1 cellular context compared by ENCODE assay signal in the genomic region with DNA sequence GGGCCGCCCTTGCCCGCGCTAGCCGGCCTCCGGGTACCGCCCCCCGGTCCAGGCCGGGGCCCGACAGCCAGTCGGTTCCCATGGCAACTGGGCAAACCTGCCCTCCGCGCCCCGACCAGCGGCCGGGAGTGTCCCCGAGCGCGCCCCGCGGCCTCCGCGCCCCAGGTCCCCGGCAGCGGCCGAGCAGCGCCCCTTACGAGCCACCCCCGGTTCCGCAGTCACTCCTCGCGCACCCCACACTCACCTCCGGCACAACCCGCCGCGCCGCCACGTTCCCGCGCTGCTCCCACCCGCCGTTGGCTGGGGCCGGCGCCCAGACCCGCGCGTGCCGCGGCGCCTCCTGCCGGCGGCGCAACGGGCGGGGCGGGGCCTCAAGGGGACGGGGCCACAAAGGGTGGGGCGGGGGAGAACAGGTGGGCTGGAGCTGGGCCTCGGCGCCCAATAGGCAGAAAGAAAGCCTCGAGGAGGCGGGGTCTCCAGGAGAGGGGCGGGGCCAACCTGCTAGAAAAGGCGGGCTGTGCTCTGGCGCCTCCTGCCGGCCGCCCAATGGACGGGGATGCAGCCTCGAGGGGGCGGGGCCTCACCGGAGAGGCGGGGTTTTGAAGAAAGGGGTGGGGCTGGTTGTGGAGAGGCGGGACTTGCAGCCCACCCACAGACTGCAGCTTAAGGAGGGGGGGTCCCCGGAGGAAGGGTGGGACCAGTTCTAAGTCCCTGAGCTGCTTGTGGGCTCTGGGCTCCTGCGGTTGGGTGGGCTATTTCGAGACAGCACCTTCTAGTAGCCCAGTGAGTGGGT.
A peak's percentile ranks its signal among the peaks of the same experiment; 100 is the strongest.
TF ChIP-seq lines count a peak whose summit lies in the region.

A gene with protein sequence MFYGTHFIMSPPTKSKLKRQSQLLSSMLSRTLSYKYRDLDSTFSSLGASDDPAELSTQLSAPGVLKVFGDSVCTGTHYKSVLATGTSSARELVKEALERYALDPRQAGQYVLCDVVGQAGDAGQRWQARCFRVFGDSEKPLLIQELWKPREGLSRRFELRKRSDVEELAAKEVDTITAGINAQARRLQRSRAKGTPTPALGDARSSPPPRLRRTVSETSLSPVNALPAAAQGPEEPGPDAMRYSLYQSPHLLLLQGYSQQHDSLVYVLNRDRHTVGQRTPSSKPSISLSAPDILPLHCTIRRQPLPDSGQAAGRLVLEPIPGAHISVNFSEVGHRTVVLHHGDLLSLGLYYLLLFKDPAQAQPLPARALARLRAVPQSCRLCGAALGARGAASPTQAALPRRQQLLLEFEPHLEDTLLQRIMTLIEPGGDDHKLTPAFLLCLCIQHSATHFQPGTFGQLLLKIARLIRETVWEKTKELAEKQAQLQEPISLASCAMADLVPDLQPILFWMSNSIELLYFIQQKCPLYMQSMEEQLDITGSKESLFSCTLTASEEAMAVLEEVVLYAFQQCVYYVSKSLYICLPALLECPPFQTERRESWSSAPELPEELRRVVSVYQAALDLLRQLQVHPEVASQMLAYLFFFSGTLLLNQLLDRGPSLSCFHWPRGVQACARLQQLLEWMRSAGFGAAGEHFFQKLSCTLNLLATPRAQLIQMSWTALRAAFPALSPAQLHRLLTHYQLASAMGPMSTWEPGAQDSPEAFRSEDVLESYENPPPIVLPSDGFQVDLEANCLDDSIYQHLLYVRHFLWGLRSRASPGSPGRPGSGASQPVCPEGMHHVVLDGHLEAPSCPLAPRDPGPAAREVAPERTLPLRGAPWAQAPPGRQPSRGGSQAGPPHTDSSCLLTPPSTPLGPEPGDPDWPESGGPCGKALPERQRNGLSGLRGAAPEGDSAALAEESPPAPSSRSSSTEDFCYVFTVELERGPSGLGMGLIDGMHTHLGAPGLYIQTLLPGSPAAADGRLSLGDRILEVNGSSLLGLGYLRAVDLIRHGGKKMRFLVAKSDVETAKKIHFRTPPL (minus strand): TSS at position 365 of the 793 bp plus-strand sequence. CDS start 5,577 bp downstream, outside the sequence.

TF ChIP-seq in IMR-90, 13 proteins besides CTCF, POLR2A, EP300 and RAD21:
- TF ChIP-seq RFX5 (IDR thresholded peaks at IDR 0.05; ENCODE audit: low read depth, low read length) (no peak), SMC3 (IDR thresholded peaks at IDR 0.05; ENCODE audit: low read depth, low read length) (peak; percentile 30; the same call in 1 of the 2 replicates)
TF ChIP-seq in IMR-90: peak in this region for 1.
